22 cellular contexts compared by ENCODE assay signal in the genomic region with DNA sequence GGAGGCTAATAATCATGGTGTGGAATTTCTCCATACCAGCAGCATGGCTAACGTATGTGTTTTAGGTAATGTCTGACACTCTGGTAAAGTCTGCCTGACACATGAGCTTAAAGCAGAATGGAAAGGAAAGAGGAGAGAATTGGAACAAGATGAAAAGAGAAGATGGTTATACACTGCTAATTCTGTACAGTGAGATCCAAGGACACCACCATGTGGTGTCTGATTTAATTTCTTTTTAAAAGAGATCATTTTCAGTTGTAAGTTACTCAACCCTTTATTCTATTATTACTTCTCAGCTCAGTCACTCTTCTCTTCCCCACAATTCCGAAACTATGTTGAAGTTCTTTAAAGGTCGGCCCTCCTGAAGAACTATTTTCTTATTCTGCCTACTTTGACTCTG.
"Had no signal": no experiment of that assay in that cellular context is flagged by ENCODE, and none has a peak within 500 bp of the region (broad histone marks: within the 10 kb centered on the region; RNA-seq: fewer than 3 reads in every experiment).

No MANE protein-coding gene starts in this region.

- H3K36me3 ChIP-seq: uterus had no signal

- H3K4me3 Mint-ChIP-seq: activated B cell treated with CpG ODN at 0.5 μM for 24 hours; activated CD4-positive, alpha-beta T cell treated with anti-CD3 and anti-CD28 coated beads for 36 hours; activated naive CD8-positive, alpha-beta T cell treated with anti-CD3 and anti-CD28 coated beads, Interleukin-2, amount 10 ng/mL, durations not matched to agents 7 days and 5 days; activated T-cell treated with anti-CD3 and anti-CD28 coated beads, Interleukin-2, amount 50 U/mL, for 4 hours; naive thymus-derived CD4-positive, alpha-beta T cell; stimulated activated memory B cell treated with anti-CD40 and anti-IgM and Interleukin-4, amounts not matched to agents 10 μg/mL and 1 μg/mL and 100 μg/mL, for 72 hours had no signal

- H3K4me3 ChIP-seq: heart right ventricle, left lung, sigmoid colon, smooth muscle cell, stomach, uterus had no signal

- H3K27me3 ChIP-seq: heart right ventricle, left lung, sigmoid colon, stomach, uterus had no signal

- H3K4me1 Mint-ChIP-seq: activated B cell treated with CpG ODN at 0.5 μM for 24 hours; activated CD4-positive, alpha-beta T cell treated with anti-CD3 and anti-CD28 coated beads for 36 hours; naive thymus-derived CD4-positive, alpha-beta T cell; stimulated activated memory B cell treated with anti-CD40 and anti-IgM and Interleukin-4, amounts not matched to agents 10 μg/mL and 1 μg/mL and 100 μg/mL, for 72 hours had no signal

- H3K27ac Mint-ChIP-seq: activated B cell treated with CpG ODN at 0.5 μM for 24 hours; activated CD4-positive, alpha-beta T cell treated with anti-CD3 and anti-CD28 coated beads for 36 hours; activated naive CD8-positive, alpha-beta T cell treated with anti-CD3 and anti-CD28 coated beads, Interleukin-2, amount 10 ng/mL, durations not matched to agents 7 days and 5 days; progenitor cell of endocrine pancreas; stimulated activated memory B cell treated with anti-CD40 and anti-IgM and Interleukin-4, amounts not matched to agents 10 μg/mL and 1 μg/mL and 100 μg/mL, for 72 hours had no signal

- DNase-seq: activated B cell treated with CpG ODN at 0.5 μM for 24 hours; activated CD4-positive, alpha-beta T cell treated with anti-CD3 and anti-CD28 coated beads for 36 hours; activated CD4-positive, alpha-beta T cell treated with anti-CD3 and anti-CD28 coated beads, Interleukin-2, amount 50 U/mL, for 48 hours; activated CD8-positive, alpha-beta memory T cell treated with anti-CD3 and anti-CD28 coated beads, Interleukin-2, amount 50 U/mL, for 48 hours; activated naive CD4-positive, alpha-beta T cell treated with Interleukin-2 at 50 U/mL for 16 hours; activated naive CD8-positive, alpha-beta T cell treated with anti-CD3 and anti-CD28 coated beads, Interleukin-2, amount 10 ng/mL, durations not matched to agents 7 days and 5 days; activated T-cell treated with anti-CD3 and anti-CD28 coated beads, Interleukin-2, amount 50 U/mL, for 4 hours; amniotic stem cell; cerebellar nuclear complex; cortex of kidney; heart right ventricle; left lung; naive thymus-derived CD4-positive, alpha-beta T cell; retina; sigmoid colon; stimulated activated CD4-positive, alpha-beta T cell treated with anti-CD3 and anti-CD28 coated beads, Interleukin-15, amount 100 ng/mL, for 24 hours; stomach; uterus had no signal

- ATAC-seq: activated CD4-positive, alpha-beta T cell treated with anti-CD3 and anti-CD28 coated beads for 36 hours; activated T-cell treated with anti-CD3 and anti-CD28 coated beads, Interleukin-2, amount 50 U/mL, for 4 hours; heart right ventricle; left lung; naive thymus-derived CD4-positive, alpha-beta T cell; stimulated activated memory B cell treated with anti-CD40 and anti-IgM and Interleukin-4, amounts not matched to agents 10 μg/mL and 1 μg/mL and 100 μg/mL, for 72 hours had no signal

- H3K4me2 ChIP-seq: smooth muscle cell had no signal

- H3K4me1 ChIP-seq: left lung, sigmoid colon, stomach, uterus had no signal

- H3K27me3 Mint-ChIP-seq: activated B cell treated with CpG ODN at 0.5 μM for 24 hours; activated CD4-positive, alpha-beta T cell treated with anti-CD3 and anti-CD28 coated beads for 36 hours; activated naive CD8-positive, alpha-beta T cell treated with anti-CD3 and anti-CD28 coated beads, Interleukin-2, amount 10 ng/mL, durations not matched to agents 7 days and 5 days; naive thymus-derived CD4-positive, alpha-beta T cell; progenitor cell of endocrine pancreas; stimulated activated memory B cell treated with anti-CD40 and anti-IgM and Interleukin-4, amounts not matched to agents 10 μg/mL and 1 μg/mL and 100 μg/mL, for 72 hours had no signal

- H3K9me3 Mint-ChIP-seq: activated B cell treated with CpG ODN at 0.5 μM for 24 hours; activated naive CD8-positive, alpha-beta T cell treated with anti-CD3 and anti-CD28 coated beads, Interleukin-2, amount 10 ng/mL, durations not matched to agents 7 days and 5 days; activated T-cell treated with anti-CD3 and anti-CD28 coated beads, Interleukin-2, amount 50 U/mL, for 4 hours; naive thymus-derived CD4-positive, alpha-beta T cell; stimulated activated memory B cell treated with anti-CD40 and anti-IgM and Interleukin-4, amounts not matched to agents 10 μg/mL and 1 μg/mL and 100 μg/mL, for 72 hours had no signal

- H3K27ac ChIP-seq: epithelial cell of prostate, heart right ventricle, left lung, sigmoid colon, stomach, uterus had no signal
